9 cellular contexts compared by ENCODE assay signal in the genomic region with DNA sequence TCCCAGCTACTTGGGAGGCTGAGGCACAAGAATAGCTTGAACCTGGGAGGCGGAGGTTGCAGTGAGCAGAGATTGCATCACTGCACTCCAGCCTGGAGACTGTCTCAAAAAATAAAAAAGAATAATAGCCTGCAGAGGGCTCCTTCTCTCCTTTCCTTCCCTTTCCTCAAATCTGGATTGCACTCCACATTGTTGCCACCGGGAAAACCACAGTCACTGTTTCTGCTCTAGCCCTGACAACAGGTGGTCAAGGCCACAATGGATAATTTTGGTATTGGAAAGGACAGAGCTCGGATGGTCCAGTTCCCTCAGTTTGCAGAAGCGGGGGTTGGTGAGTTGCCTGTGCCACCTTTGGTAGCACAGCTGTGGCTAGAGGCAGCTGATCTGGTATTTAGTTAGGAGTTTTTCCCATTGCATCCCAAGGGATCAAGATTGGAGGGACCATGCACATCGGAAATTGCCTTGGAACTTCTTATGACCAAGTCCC. TPM values are rescaled to one million over a fixed set of nuclear protein-coding genes. Genes with fewer than 3 reads are reported as not detected.
A peak's percentile ranks its signal among the peaks of the same experiment; 100 is the strongest.
DNase-seq lines count a peak whose midpoint lies in the region; ATAC-seq and TF ChIP-seq lines count a peak whose summit lies in the region.
"Had no signal": no experiment of that assay in that cellular context is flagged by ENCODE, and none has a peak within 500 bp of the region (broad histone marks: within the 10 kb centered on the region; RNA-seq: fewer than 3 reads in every experiment).

No MANE protein-coding gene starts in this region.

- H3K4me1 ChIP-seq in mucosa of descending colon (ENCODE audit: low read depth), result no peaks in the 10 kb centered on the region

- ATAC-seq in mucosa of descending colon, result no peak
- no peak for ATAC-seq in GM18870 (IDR thresholded peaks at IDR 0.05; ENCODE audit: unreplicated experiment)
- no peak for ATAC-seq in HG03565 (IDR thresholded peaks at IDR 0.05; ENCODE audit: unreplicated experiment)

- peaks cover 6% of the 10 kb centered on the region for H3K4me1 Mint-ChIP-seq in brain

- TF ChIP-seq CTCF in C4-2B (conservative IDR thresholded peaks at IDR 0.05) (peak; percentile 34), brain (conservative IDR thresholded peaks at IDR 0.05) (peak; percentile 28 to 45), GM13976 (IDR thresholded peaks at IDR 0.05; ENCODE audit: borderline replicate concordance, control extremely low read depth, extremely low read depth, insufficient read depth, missing control alignments) (no peak), mucosa of descending colon (IDR thresholded peaks at IDR 0.05) (no peak)

- in situ Hi-C loops in GM13976 (cut with MboI; ENCODE audit: low sequenced_read_pairs, unreplicated experiment), result loop anchor here (5.0 to 25.0 kb wide), 2 partner anchors 153 to 323 kb away; no protein-coding TSS in a partner anchor

- H3K27ac ChIP-seq in C4-2B, result no peak overlapping the region

- H3K9me3 Mint-ChIP-seq in brain, result no peaks in the 10 kb centered on the region

- DNase-seq in HT1080 (ENCODE audit: low read depth), result peak; percentile 58
- DNase-seq in kidney glomerular epithelial cell (lab: John Stamatoyannopoulos, UW), result peak; percentile 13
- no peak for DNase-seq in GM13976 (ENCODE audit: low spot score)
- no peak for DNase-seq in mucosa of descending colon

- H3K36me3 ChIP-seq in mucosa of descending colon (ENCODE audit: low read depth), result no peaks in the 10 kb centered on the region

- no peaks in the 10 kb centered on the region for H3K9me3 ChIP-seq in mucosa of descending colon

- H3K27me3 Mint-ChIP-seq in brain, result no peaks in the 10 kb centered on the region

- no peak overlapping the region for H3K4me3 ChIP-seq in mucosa of descending colon

- H3K27ac Mint-ChIP-seq in brain, result no peak overlapping the region

- no peak overlapping the region for H3K4me3 Mint-ChIP-seq in brain

- H3K36me3 Mint-ChIP-seq in brain, result no peaks in the 10 kb centered on the region

- intact Hi-C loops in mucosa of descending colon (cut with DNase I, micrococcal nuclease), result loop anchor here (5.0 to 10.0 kb wide), 2 partner anchors 148 to 415 kb away; no protein-coding TSS in a partner anchor

RNA-seq across cellular contexts. Expression of a gene that starts 44.7 kb away (rescaled TPM):
- total RNA-seq in HT1080 (2014; rRNA removed; shearing (Covaris generic)), result not detected in 2 replicates
- polyA plus RNA-seq in HT1080 (2015; cell fraction: cytosol; rRNA removed), result not detected in 2 replicates
- polyA plus RNA-seq in HT1080 (2015; cell fraction: nucleus; rRNA removed), result not detected in 2 replicates
- not detected for polyA plus RNA-seq in brain (ENCODE audit: insufficient read depth, low read depth, low replicate concordance)
- total RNA-seq in mucosa of descending colon, result not detected
- total RNA-seq: NCI-H460 had no signal

RNA-seq across cellular contexts. Expression of a gene that starts 52.8 kb away (rescaled TPM):
- total RNA-seq in HT1080 (2014; rRNA removed; shearing (Covaris generic)), result 22.9 and 24.0 TPM in 2 replicates
- 11.9 and 12.4 TPM in 2 replicates for polyA plus RNA-seq in HT1080 (2015; cell fraction: cytosol; rRNA removed)
- 13.0 and 13.6 TPM in 2 replicates for polyA plus RNA-seq in HT1080 (2015; cell fraction: nucleus; rRNA removed)
- polyA plus RNA-seq in brain (ENCODE audit: insufficient read depth, low read depth, low replicate concordance), result 11.3 TPM
- total RNA-seq in mucosa of descending colon, result 1 to 10 TPM; 2.6 to 5.2 (median 4.0) TPM

Comparison
In these comparisons a context has a peak if more than half of its experiments do, and no peak if none do; other contexts are left out.
1. CTCF ChIP-seq: peak in C4-2B (single experiment) and brain (2 of 2); none in GM13976 (single experiment) and mucosa of descending colon (single experiment).
2. DNase-seq: peak in HT1080 (single experiment) and kidney glomerular epithelial cell (single experiment); none in GM13976 (single experiment) and mucosa of descending colon (0 of 3).